ENCODE assay signal across 10 cellular contexts in genomic region chr2:27724905-27725693, GRCh38. TPM values are rescaled to one million over a fixed set of nuclear protein-coding genes. Genes with fewer than 3 reads are reported as not detected.
DNase-seq lines count a peak whose midpoint lies in the region; ATAC-seq and TF ChIP-seq lines count a peak whose summit lies in the region.
"Had no signal": no experiment of that assay in that cellular context is flagged by ENCODE, and none has a peak within 500 bp of the region (broad histone marks: within the 10 kb centered on the region; RNA-seq: fewer than 3 reads in every experiment).

No MANE protein-coding gene starts in this region.

- no peaks in the 10 kb centered on the region for H3K4me1 ChIP-seq in prostate gland (replicated peaks)

- POLR2A ChIA-PET in AG04450 (lab: Yijun Ruan, JAX): no interaction called here

- H3K36me3 ChIP-seq in prostate gland: no peaks in the 10 kb centered on the region

- ATAC-seq in HG02623 (IDR thresholded peaks at IDR 0.05; ENCODE audit: unreplicated experiment): no peak
- ATAC-seq: SK-N-SH treated with all-trans-retinoic acid at 6 μM for 48 hours had no signal

- no peak for TF ChIP-seq POLR2A in prostate gland (IDR thresholded peaks at IDR 0.05)

- CTCF ChIA-PET in AG04450 (lab: Charles Lee): interaction anchor here (0.7 to 1.7 kb wide), 6 partner anchors 12 to 360 kb away, joined by 3 to 4 read pairs (median 3); no protein-coding TSS in a partner anchor

- H3K4me3 ChIP-seq in AG04450 (ENCODE audit: low read depth, low read length) (no peak overlapping the region), prostate gland (no peak overlapping the region)

- H3K9me3 ChIP-seq in AG04450 (ENCODE audit: control insufficient read depth, insufficient read depth, low read length) (no peaks in the 10 kb centered on the region), prostate gland (no peaks in the 10 kb centered on the region)

- 67 to 74% (median 69%) methylated on average over 5 of the region's 5 CpGs for WGBS in adipose tissue, 3 donors
- WGBS in prostate gland: 59% methylated on average over 5 of the region's 5 CpGs

- H3K27ac ChIP-seq in AG04450 (ENCODE audit: low read depth, low read length) (peak overlapping the region; percentile 24), adipose tissue (ENCODE audit: low read depth, low read length) (peak overlapping the region; percentile 47), prostate gland (peak overlapping the region; percentile 70 to 72)

- H3K27me3 ChIP-seq in AG04450 (ENCODE audit: control insufficient read depth, insufficient read depth, low read length) (no peaks in the 10 kb centered on the region), prostate gland (replicated peaks; ENCODE audit: insufficient read depth) (no peaks in the 10 kb centered on the region)

- DNase-seq in AG04450 (ENCODE audit: low read depth, low spot score): peak; percentile 21
- peak; percentile 29 for DNase-seq in globus pallidus (ENCODE audit: low spot score)
- no peak for DNase-seq in prostate gland (ENCODE audit: low spot score)
- DNase-seq in NCI-H345 (lab: John Stamatoyannopoulos, UW): no peak
- DNase-seq in hepatic stellate cell (ENCODE audit: low spot score): no peak
- DNase-seq in NCI-H2227 treated with DMSO at 0.1 percent for 48 hours (lab: John Stamatoyannopoulos, UW): no peak
- DNase-seq: NCI-H2081 had no signal

- TF ChIP-seq CTCF in AG04450 (IDR thresholded peaks at IDR 0.05; ENCODE audit: low read depth, low read length): no peak
- TF ChIP-seq CTCF in prostate gland (IDR thresholded peaks at IDR 0.05): no peak

- intact Hi-C loops in prostate gland (cut with DNase I): loop anchor here (5.0 kb wide), 2 partner anchors 47 to 672 kb away; partner anchors contain the start of gene MRPL33

RNA-seq across cellular contexts. Expression of gene MRPL33, which starts 46.4 kb away (rescaled TPM):
- polyA plus RNA-seq in AG04450 (2011; rRNA removed) (97.7 and 137 TPM in 2 replicates), adipose tissue (100 to 1,000 TPM in 2 of 3 donors, 10 to 100 TPM in 1; 86.4 to 196 (median 169) TPM)
- polyA minus RNA-seq in AG04450 (2011; rRNA and poly(A)+ RNA removed): 13.0 and 20.2 TPM in 2 replicates
- 100 to 1,000 TPM; 140 to 186 TPM for total RNA-seq in prostate gland

Comparison
In these comparisons a context has a peak if more than half of its experiments do, and no peak if none do; other contexts are left out.
1. DNase-seq: peak in AG04450 (single experiment) and globus pallidus (single experiment); none in prostate gland (single experiment), NCI-H345 (single experiment), hepatic stellate cell (single experiment) and NCI-H2227 treated with DMSO at 0.1 percent for 48 hours (single experiment).
2. Peak in every context shown above with its lines, with median percentiles within 50 percentile points of each other: H3K27ac ChIP-seq.